Comparison of ENCODE assay signal across 8 cellular contexts in the genomic region with DNA sequence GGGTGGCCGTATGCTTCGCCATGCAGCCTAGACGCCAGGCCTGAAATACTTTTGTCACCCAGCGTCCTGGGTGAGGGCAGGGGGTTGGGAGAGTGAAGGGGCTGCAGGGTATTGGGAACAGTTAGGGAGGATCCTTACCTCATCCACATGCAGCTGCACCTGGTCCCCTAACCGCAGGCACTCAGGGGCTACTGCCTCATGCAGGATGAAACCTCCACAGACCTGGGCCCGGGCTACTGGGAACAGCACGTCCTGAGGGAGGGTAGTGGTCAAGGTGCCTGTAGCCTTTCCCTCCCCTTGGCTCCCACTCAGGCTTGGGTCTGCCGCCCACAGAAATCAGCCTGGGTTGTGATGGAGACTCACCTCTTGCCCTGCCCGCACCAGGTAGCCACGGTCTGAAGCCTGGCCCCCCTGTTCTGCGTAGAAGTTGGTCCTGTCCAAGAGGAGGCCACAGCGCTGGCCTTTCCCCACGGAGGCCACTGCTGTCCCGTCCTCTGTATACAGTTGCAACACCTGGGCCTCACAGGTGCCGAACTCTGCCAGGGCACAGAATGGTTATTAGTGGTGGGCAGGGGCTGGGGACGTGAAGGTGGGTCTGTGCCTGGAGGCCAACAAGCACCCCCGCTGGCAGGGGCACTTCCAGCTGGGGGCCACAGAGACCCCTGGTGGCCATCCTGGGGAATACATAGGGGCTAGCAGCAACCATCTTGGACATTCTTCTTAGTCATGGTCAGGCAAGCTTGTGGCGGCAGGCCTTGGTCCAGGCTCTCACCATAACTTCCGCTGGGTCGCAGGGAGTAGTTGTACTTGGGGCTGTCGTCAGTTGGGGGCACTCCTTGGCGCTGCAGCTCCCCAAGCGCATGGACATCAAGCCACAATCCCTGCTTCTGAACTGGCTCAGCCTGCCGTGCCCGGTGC. TPM values are rescaled to one million over a fixed set of nuclear protein-coding genes. Genes with fewer than 3 reads are reported as not detected.
DNase-seq lines count a peak whose midpoint lies in the region; ATAC-seq and TF ChIP-seq lines count a peak whose summit lies in the region.

No MANE protein-coding gene starts in this region.

- intact Hi-C loops in CD8-positive, alpha-beta T cell (cut with DNase I, micrococcal nuclease): loop anchor here (1.0 to 2.0 kb wide), 2 partner anchors 36 to 132 kb away; no protein-coding TSS in a partner anchor
- intact Hi-C loops in MCF 10A (cut with micrococcal nuclease) (loop anchor here (2.0 kb wide), 1 partner anchor 36 kb away; no protein-coding TSS in a partner anchor), left lung (cut with DNase I) (no loop called here)

- no peaks in the 10 kb centered on the region for H3K27me3 ChIP-seq in CD8-positive, alpha-beta T cell (ENCODE audit: insufficient read depth, low read length)
- H3K27me3 ChIP-seq in left lung: no peaks in the 10 kb centered on the region

- H3K9me3 Mint-ChIP-seq in CD8-positive, alpha-beta T cell: no peaks in the 10 kb centered on the region
- no peaks in the 10 kb centered on the region for H3K9me3 Mint-ChIP-seq in MCF 10A (ENCODE audit: unreplicated experiment)

- peak; percentile 94 for ATAC-seq in CD8-positive, alpha-beta T cell
- peak; percentile 77 for ATAC-seq in T-helper 17 cell
- ATAC-seq in left lung: peak; percentile 70
- no peak for ATAC-seq in HG02938 (IDR thresholded peaks at IDR 0.05; ENCODE audit: unreplicated experiment)
- ATAC-seq in HG02870 (IDR thresholded peaks at IDR 0.05; ENCODE audit: unreplicated experiment): no peak

- no peak overlapping the region for H3K27ac ChIP-seq in CD8-positive, alpha-beta T cell (ENCODE audit: low read depth, low read length)
- H3K27ac ChIP-seq in left lung: no peak overlapping the region

- H3K27ac Mint-ChIP-seq in CD8-positive, alpha-beta T cell: no peak overlapping the region
- no peak overlapping the region for H3K27ac Mint-ChIP-seq in T-helper 17 cell
- no peak overlapping the region for H3K27ac Mint-ChIP-seq in MCF 10A (ENCODE audit: low read depth, unreplicated experiment)

- H3K36me3 ChIP-seq in CD8-positive, alpha-beta T cell (ENCODE audit: insufficient read depth, low read length): peaks cover 28% of the 10 kb centered on the region
- peaks cover 0 to 96% of the 10 kb centered on the region in 2 donors for H3K36me3 ChIP-seq in left lung

- no TSS peak for BruUV-seq in MCF 10A (replicated peaks; lab: Mats Ljungman, UMichigan)

- peak; percentile 80 for TF ChIP-seq CTCF in CD8-positive, alpha-beta T cell (IDR thresholded peaks at IDR 0.05)
- TF ChIP-seq CTCF in MCF 10A (IDR thresholded peaks at IDR 0.05; ENCODE audit: unreplicated experiment) (peak; percentile 53), left lung (IDR thresholded peaks at IDR 0.05) (peak; percentile 50 to 82)

- no peaks in the 10 kb centered on the region for H3K4me1 Mint-ChIP-seq in CD8-positive, alpha-beta T cell (ENCODE audit: low read depth)
- H3K4me1 Mint-ChIP-seq in T-helper 17 cell: no peaks in the 10 kb centered on the region
- H3K4me1 Mint-ChIP-seq in MCF 10A (ENCODE audit: insufficient read depth, unreplicated experiment): peaks cover 9% of the 10 kb centered on the region

- CTCF ChIA-PET in CD8-positive, alpha-beta T cell (lab: Charles Lee): interaction anchor here (0.8 to 5.8 kb wide), 15 partner anchors 8 to 696 kb away, joined by 3 to 73 read pairs (median 5); partner anchors contain the start of genes AARS2 and TMEM151B
- CTCF ChIA-PET in MCF 10A (lab: Yijun Ruan, JAX): interaction anchor here (0.7 to 5.9 kb wide), 10 partner anchors 9 to 132 kb away, joined by 3 to 33 read pairs (median 6); no protein-coding TSS in a partner anchor

- no peak overlapping the region for H3K4me3 ChIP-seq in CD8-positive, alpha-beta T cell (ENCODE audit: low read depth, low read length)
- no peak overlapping the region for H3K4me3 ChIP-seq in left lung

- no peaks in the 10 kb centered on the region for H3K9me3 ChIP-seq in CD8-positive, alpha-beta T cell (ENCODE audit: low read length)
- H3K9me3 ChIP-seq in T-helper 17 cell (ENCODE audit: control insufficient read depth, low read length, poor library complexity, severe bottlenecking) (no peaks in the 10 kb centered on the region), left lung (no peaks in the 10 kb centered on the region)

- POLR2A ChIA-PET in CD8-positive, alpha-beta T cell (lab: Charles Lee): no interaction called here
- POLR2A ChIA-PET in MCF 10A (lab: Yijun Ruan, JAX): interaction anchor here (1.0 kb wide), 1 partner anchor 48 kb away, joined by 3 read pairs; no protein-coding TSS in a partner anchor

- H3K4me3 Mint-ChIP-seq in CD8-positive, alpha-beta T cell: no peak overlapping the region
- H3K4me3 Mint-ChIP-seq in T-helper 17 cell (no peak overlapping the region), MCF 10A (ENCODE audit: unreplicated experiment) (no peak overlapping the region)

- peaks cover 88% of the 10 kb centered on the region for H3K36me3 Mint-ChIP-seq in CD8-positive, alpha-beta T cell
- H3K36me3 Mint-ChIP-seq in T-helper 17 cell (ENCODE audit: low read depth): peaks cover 8% of the 10 kb centered on the region
- peaks cover 51% of the 10 kb centered on the region for H3K36me3 Mint-ChIP-seq in MCF 10A (ENCODE audit: insufficient read depth, unreplicated experiment)

- H3K4me1 ChIP-seq in CD8-positive, alpha-beta T cell (ENCODE audit: insufficient read depth, low read length): no peaks in the 10 kb centered on the region
- no peaks in the 10 kb centered on the region for H3K4me1 ChIP-seq in left lung

- H3K27me3 Mint-ChIP-seq in CD8-positive, alpha-beta T cell (ENCODE audit: low read depth): no peaks in the 10 kb centered on the region
- no peaks in the 10 kb centered on the region for H3K27me3 Mint-ChIP-seq in T-helper 17 cell
- H3K27me3 Mint-ChIP-seq in MCF 10A (ENCODE audit: insufficient read depth, unreplicated experiment): no peaks in the 10 kb centered on the region

- DNase-seq in CD8-positive, alpha-beta T cell: peak; percentile 9 to 61 (median 44)
- DNase-seq in HCEC 1CT: peak; percentile 53
- peak; percentile 23 to 27 (median 26) for DNase-seq in T-helper 17 cell
- DNase-seq in MCF 10A (ENCODE audit: unreplicated experiment): peak; percentile 26
- no peak for DNase-seq in left lung
- peak; percentile 16 for DNase-seq in stromal cell of bone marrow (ENCODE audit: low read depth)

RNA-seq across cellular contexts. Expression of gene AARS2, which starts 8.6 kb away (rescaled TPM):
- total RNA-seq in CD8-positive, alpha-beta T cell: 10 to 100 TPM; 13.5 to 14.7 TPM
- total RNA-seq in T-helper 17 cell: 10 to 100 TPM; 13.1 to 14.8 TPM
- total RNA-seq in MCF 10A (2022): 15.5 and 23.2 TPM in 2 replicates
- 10 to 100 TPM; 10.8 to 13.5 TPM for total RNA-seq in left lung

RNA-seq across cellular contexts. Expression of gene TMEM151B, which starts 34.3 kb away (rescaled TPM):
- not detected for total RNA-seq in CD8-positive, alpha-beta T cell
- not detected for total RNA-seq in T-helper 17 cell
- not detected in 2 replicates for total RNA-seq in MCF 10A (2022)
- total RNA-seq in left lung: not detected

RNA-seq across cellular contexts. Expression of gene SPATS1, which starts 37.9 kb away (rescaled TPM):
- not detected for total RNA-seq in CD8-positive, alpha-beta T cell
- total RNA-seq in T-helper 17 cell (not detected), MCF 10A (2022) (not detected in 2 replicates), left lung (under 1 TPM in 1 of 2 donors, not detected in 1; 0.45 TPM)

RNA-seq across cellular contexts. Expression of gene NFKBIE, which starts 39.2 kb away (rescaled TPM):
- 10 to 100 TPM; 44.5 to 45.8 TPM for total RNA-seq in CD8-positive, alpha-beta T cell
- total RNA-seq in T-helper 17 cell: 10 to 100 TPM; 59.2 to 62.8 TPM
- 6.0 and 8.8 TPM in 2 replicates for total RNA-seq in MCF 10A (2022)
- total RNA-seq in left lung: 10 to 100 TPM; 12.1 to 19.3 TPM

RNA-seq across cellular contexts. Expression of gene SLC35B2, which starts 47.2 kb away (rescaled TPM):
- total RNA-seq in CD8-positive, alpha-beta T cell: 1 to 10 TPM; 6.3 to 6.4 TPM
- total RNA-seq in T-helper 17 cell: 10 to 100 TPM; 14.7 to 15.2 TPM
- total RNA-seq in MCF 10A (2022): 27.1 and 31.3 TPM in 2 replicates
- 10 to 100 TPM; 43.7 to 50.0 TPM for total RNA-seq in left lung

Comparison
In these comparisons a context has a peak if more than half of its experiments do, and no peak if none do; other contexts are left out.
1. ATAC-seq: peak in CD8-positive, alpha-beta T cell (single experiment), T-helper 17 cell (single experiment) and left lung (single experiment); none in HG02938 (single experiment) and HG02870 (single experiment).
2. DNase-seq: peak in CD8-positive, alpha-beta T cell (7 of 7), HCEC 1CT (single experiment), T-helper 17 cell (3 of 3), MCF 10A (single experiment) and stromal cell of bone marrow (single experiment); none in left lung (0 of 2).
3. intact Hi-C loops: an anchor here in CD8-positive, alpha-beta T cell (1.0 to 2.0 kb wide) and MCF 10A (2.0 kb wide); none called in left lung.
4. Peak in every context shown above with its lines, with median percentiles within 50 percentile points of each other: CTCF ChIP-seq.